ENCODE assay signal across 1 cellular context in genomic region chr6:13831623-13832022, GRCh38.
TF ChIP-seq lines count a peak whose summit lies in the region.

No MANE protein-coding gene starts in this region.

TF ChIP-seq in GM12878, 131 proteins besides CTCF, POLR2A, EP300 and RAD21 (continued from another document and continues in another):
- TF ChIP-seq, protein P1, sequence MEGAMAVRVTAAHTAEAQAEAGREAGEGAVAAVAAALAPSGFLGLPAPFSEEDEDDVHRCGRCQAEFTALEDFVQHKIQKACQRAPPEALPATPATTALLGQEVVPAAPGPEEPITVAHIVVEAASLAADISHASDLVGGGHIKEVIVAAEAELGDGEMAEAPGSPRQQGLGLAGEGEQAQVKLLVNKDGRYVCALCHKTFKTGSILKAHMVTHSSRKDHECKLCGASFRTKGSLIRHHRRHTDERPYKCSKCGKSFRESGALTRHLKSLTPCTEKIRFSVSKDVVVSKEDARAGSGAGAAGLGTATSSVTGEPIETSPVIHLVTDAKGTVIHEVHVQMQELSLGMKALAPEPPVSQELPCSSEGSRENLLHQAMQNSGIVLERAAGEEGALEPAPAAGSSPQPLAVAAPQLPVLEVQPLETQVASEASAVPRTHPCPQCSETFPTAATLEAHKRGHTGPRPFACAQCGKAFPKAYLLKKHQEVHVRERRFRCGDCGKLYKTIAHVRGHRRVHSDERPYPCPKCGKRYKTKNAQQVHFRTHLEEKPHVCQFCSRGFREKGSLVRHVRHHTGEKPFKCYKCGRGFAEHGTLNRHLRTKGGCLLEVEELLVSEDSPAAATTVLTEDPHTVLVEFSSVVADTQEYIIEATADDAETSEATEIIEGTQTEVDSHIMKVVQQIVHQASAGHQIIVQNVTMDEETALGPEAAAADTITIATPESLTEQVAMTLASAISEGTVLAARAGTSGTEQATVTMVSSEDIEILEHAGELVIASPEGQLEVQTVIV (IDR thresholded peaks at IDR 0.05; ENCODE audit: borderline replicate concordance, partially characterized antibody) = no peak
- TF ChIP-seq SMAD1 (IDR thresholded peaks at IDR 0.05; ENCODE audit: low read depth, partially characterized antibody) (no peak), FOXM1 (IDR thresholded peaks at IDR 0.05; ENCODE audit: low read depth, low read length) (no peak; the same call in 1 of the 2 replicates), SRF (IDR thresholded peaks at IDR 0.05; ENCODE audit: low read depth in 2 of 2, low read length in 2 of 2) (no peak), NFIC (IDR thresholded peaks at IDR 0.05; ENCODE audit: low read depth, low read length) (peak; percentile 81), GABPA (IDR thresholded peaks at IDR 0.05; ENCODE audit: low read depth) (no peak), SMARCA5 (IDR thresholded peaks at IDR 0.05) (no peak), CEBPB (IDR thresholded peaks at IDR 0.05; ENCODE audit: borderline replicate concordance in 1 of 2, low read depth in 2 of 2, low read length in 2 of 2) (no peak), CREB1 (IDR thresholded peaks at IDR 0.05; ENCODE audit: low read depth) (no peak), NR2C2 (IDR thresholded peaks at IDR 0.05; ENCODE audit: borderline replicate concordance, control insufficient read depth, insufficient read length, low read depth) (no peak), SIX5 (IDR thresholded peaks at IDR 0.05; ENCODE audit: low read depth, low read length, severe bottlenecking) (no peak), ZBED1 (IDR thresholded peaks at IDR 0.05; ENCODE audit: borderline replicate concordance) (peak; percentile 72; the same call in 1 of the 2 replicates), JUNB (IDR thresholded peaks at IDR 0.05) (peak; percentile 83), NKRF (conservative IDR thresholded peaks at IDR 0.05) (no peak), IRF4 (IDR thresholded peaks at IDR 0.05; ENCODE audit: low read depth, low read length) (peak; percentile 56; the same call in 1 of the 2 replicates), ZNF384 (IDR thresholded peaks at IDR 0.05; ENCODE audit: borderline replicate concordance, low read depth, low read length) (no peak), HDAC6 (IDR thresholded peaks at IDR 0.05; ENCODE audit: unreplicated experiment) (no peak), RELA (IDR thresholded peaks at IDR 0.05; ENCODE audit: borderline replicate concordance, partially characterized antibody) (no peak), ATF3 (IDR thresholded peaks at IDR 0.05; ENCODE audit: borderline replicate concordance, extremely low read depth, low read depth, low read length) (no peak), IKZF1 (conservative IDR thresholded peaks at IDR 0.05) (no peak), PAX8 (IDR thresholded peaks at IDR 0.05) (no peak), ATF2 (IDR thresholded peaks at IDR 0.05; ENCODE audit: low read length) (peak; percentile 47), FOS (IDR thresholded peaks at IDR 0.05; ENCODE audit: borderline replicate concordance, extremely low read depth, insufficient read length) (no peak), PAX5 (IDR thresholded peaks at IDR 0.05; ENCODE audit: borderline replicate concordance, low read depth, low read length) (no peak), BCL11A (IDR thresholded peaks at IDR 0.05; ENCODE audit: low read depth, low read length) (peak; percentile 86), WRNIP1 (IDR thresholded peaks at IDR 0.05; ENCODE audit: borderline replicate concordance, low read depth, low read length) (no peak), KLF5 (IDR thresholded peaks at IDR 0.05; ENCODE audit: partially characterized antibody) (no peak), EZH2 (IDR thresholded peaks at IDR 0.05; ENCODE audit: borderline replicate concordance, control insufficient read depth, low read depth, low read length) (no peak), EED (IDR thresholded peaks at IDR 0.05; ENCODE audit: low read depth) (peak; percentile 85), SIN3A (IDR thresholded peaks at IDR 0.05; ENCODE audit: low read depth, low read length) (no peak), TBL1XR1 (IDR thresholded peaks at IDR 0.05; ENCODE audit: low read depth, low read length) (no peak), ZZZ3 (IDR thresholded peaks at IDR 0.05; ENCODE audit: control insufficient read depth, insufficient read length, low read depth) (no peak), KDM1A (IDR thresholded peaks at IDR 0.05; ENCODE audit: borderline replicate concordance) (no peak), POLR2AphosphoS2 (IDR thresholded peaks at IDR 0.05; ENCODE audit: low read depth, low read length) (no peak), IKZF2 (IDR thresholded peaks at IDR 0.05) (no peak), PKNOX1 (IDR thresholded peaks at IDR 0.05) (no peak), ZBTB33 (IDR thresholded peaks at IDR 0.05) (no peak), SREBF1 (IDR thresholded peaks at IDR 0.05; ENCODE audit: low read length) (no peak), NRF1 (conservative IDR thresholded peaks at IDR 0.05; ENCODE audit: low read depth, low read length) (no peak), HCFC1 (IDR thresholded peaks at IDR 0.05; ENCODE audit: low read length) (no peak), ASH2L (IDR thresholded peaks at IDR 0.05; ENCODE audit: borderline replicate concordance, low read depth) (no peak), POU2F2 (IDR thresholded peaks at IDR 0.05; ENCODE audit: borderline replicate concordance, low read depth, low read length) (0 out of 3 replicates have a peak, but pooled peaks have one; percentile 38)
- TF ChIP-seq, protein P2, sequence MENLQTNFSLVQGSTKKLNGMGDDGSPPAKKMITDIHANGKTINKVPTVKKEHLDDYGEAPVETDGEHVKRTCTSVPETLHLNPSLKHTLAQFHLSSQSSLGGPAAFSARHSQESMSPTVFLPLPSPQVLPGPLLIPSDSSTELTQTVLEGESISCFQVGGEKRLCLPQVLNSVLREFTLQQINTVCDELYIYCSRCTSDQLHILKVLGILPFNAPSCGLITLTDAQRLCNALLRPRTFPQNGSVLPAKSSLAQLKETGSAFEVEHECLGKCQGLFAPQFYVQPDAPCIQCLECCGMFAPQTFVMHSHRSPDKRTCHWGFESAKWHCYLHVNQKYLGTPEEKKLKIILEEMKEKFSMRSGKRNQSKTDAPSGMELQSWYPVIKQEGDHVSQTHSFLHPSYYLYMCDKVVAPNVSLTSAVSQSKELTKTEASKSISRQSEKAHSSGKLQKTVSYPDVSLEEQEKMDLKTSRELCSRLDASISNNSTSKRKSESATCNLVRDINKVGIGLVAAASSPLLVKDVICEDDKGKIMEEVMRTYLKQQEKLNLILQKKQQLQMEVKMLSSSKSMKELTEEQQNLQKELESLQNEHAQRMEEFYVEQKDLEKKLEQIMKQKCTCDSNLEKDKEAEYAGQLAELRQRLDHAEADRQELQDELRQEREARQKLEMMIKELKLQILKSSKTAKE (IDR thresholded peaks at IDR 0.05; ENCODE audit: low read depth, poor library complexity, severe bottlenecking) = no peak
- TF ChIP-seq, protein P3, sequence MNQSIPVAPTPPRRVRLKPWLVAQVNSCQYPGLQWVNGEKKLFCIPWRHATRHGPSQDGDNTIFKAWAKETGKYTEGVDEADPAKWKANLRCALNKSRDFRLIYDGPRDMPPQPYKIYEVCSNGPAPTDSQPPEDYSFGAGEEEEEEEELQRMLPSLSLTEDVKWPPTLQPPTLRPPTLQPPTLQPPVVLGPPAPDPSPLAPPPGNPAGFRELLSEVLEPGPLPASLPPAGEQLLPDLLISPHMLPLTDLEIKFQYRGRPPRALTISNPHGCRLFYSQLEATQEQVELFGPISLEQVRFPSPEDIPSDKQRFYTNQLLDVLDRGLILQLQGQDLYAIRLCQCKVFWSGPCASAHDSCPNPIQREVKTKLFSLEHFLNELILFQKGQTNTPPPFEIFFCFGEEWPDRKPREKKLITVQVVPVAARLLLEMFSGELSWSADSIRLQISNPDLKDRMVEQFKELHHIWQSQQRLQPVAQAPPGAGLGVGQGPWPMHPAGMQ (IDR thresholded peaks at IDR 0.05; ENCODE audit: borderline replicate concordance) = no peak
- TF ChIP-seq, protein P4, sequence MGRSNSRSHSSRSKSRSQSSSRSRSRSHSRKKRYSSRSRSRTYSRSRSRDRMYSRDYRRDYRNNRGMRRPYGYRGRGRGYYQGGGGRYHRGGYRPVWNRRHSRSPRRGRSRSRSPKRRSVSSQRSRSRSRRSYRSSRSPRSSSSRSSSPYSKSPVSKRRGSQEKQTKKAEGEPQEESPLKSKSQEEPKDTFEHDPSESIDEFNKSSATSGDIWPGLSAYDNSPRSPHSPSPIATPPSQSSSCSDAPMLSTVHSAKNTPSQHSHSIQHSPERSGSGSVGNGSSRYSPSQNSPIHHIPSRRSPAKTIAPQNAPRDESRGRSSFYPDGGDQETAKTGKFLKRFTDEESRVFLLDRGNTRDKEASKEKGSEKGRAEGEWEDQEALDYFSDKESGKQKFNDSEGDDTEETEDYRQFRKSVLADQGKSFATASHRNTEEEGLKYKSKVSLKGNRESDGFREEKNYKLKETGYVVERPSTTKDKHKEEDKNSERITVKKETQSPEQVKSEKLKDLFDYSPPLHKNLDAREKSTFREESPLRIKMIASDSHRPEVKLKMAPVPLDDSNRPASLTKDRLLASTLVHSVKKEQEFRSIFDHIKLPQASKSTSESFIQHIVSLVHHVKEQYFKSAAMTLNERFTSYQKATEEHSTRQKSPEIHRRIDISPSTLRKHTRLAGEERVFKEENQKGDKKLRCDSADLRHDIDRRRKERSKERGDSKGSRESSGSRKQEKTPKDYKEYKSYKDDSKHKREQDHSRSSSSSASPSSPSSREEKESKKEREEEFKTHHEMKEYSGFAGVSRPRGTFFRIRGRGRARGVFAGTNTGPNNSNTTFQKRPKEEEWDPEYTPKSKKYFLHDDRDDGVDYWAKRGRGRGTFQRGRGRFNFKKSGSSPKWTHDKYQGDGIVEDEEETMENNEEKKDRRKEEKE (IDR thresholded peaks at IDR 0.05) = no peak
- TF ChIP-seq, protein P5, sequence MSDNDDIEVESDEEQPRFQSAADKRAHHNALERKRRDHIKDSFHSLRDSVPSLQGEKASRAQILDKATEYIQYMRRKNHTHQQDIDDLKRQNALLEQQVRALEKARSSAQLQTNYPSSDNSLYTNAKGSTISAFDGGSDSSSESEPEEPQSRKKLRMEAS (IDR thresholded peaks at IDR 0.05; ENCODE audit: low read depth, low read length) = no peak
- TF ChIP-seq, protein P6, sequence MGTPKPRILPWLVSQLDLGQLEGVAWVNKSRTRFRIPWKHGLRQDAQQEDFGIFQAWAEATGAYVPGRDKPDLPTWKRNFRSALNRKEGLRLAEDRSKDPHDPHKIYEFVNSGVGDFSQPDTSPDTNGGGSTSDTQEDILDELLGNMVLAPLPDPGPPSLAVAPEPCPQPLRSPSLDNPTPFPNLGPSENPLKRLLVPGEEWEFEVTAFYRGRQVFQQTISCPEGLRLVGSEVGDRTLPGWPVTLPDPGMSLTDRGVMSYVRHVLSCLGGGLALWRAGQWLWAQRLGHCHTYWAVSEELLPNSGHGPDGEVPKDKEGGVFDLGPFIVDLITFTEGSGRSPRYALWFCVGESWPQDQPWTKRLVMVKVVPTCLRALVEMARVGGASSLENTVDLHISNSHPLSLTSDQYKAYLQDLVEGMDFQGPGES (IDR thresholded peaks at IDR 0.05) = no peak
